ENCODE assay signal across 7 cellular contexts in genomic region chr6:422423-423061, GRCh38. TPM values are rescaled to one million over a fixed set of nuclear protein-coding genes. Genes with fewer than 3 reads are reported as not detected.
A peak's percentile ranks its signal among the peaks of the same experiment; 100 is the strongest.
DNase-seq lines count a peak whose midpoint lies in the region; ATAC-seq and TF ChIP-seq lines count a peak whose summit lies in the region.

No MANE protein-coding gene starts in this region.

- H3K4me1 Mint-ChIP-seq in activated CD4-positive, alpha-beta T cell treated with anti-CD3 and anti-CD28 coated beads, Interleukin-2, amount 10 ng/mL, durations not matched to agents 24 days and 14 days, result peaks cover 30% of the 10 kb centered on the region
- no peaks in the 10 kb centered on the region for H3K4me1 Mint-ChIP-seq in glutamatergic neuron (ENCODE audit: low read depth, unreplicated experiment)

- ATAC-seq in GM18907 (IDR thresholded peaks at IDR 0.05; ENCODE audit: unreplicated experiment) (peak; percentile 90), HG03108 (IDR thresholded peaks at IDR 0.05; ENCODE audit: unreplicated experiment) (peak; percentile 83), GM21717 (IDR thresholded peaks at IDR 0.05; ENCODE audit: unreplicated experiment) (no peak)

- peaks cover 4% of the 10 kb centered on the region for H3K36me3 Mint-ChIP-seq in activated CD4-positive, alpha-beta T cell treated with anti-CD3 and anti-CD28 coated beads, Interleukin-2, amount 10 ng/mL, durations not matched to agents 24 days and 14 days (ENCODE audit: low read depth)
- peaks cover 7% of the 10 kb centered on the region for H3K36me3 Mint-ChIP-seq in glutamatergic neuron (ENCODE audit: unreplicated experiment)

- intact Hi-C loops in activated CD4-positive, alpha-beta T cell treated with anti-CD3 and anti-CD28 coated beads, Interleukin-2, amount 10 ng/mL, durations not matched to agents 24 days and 14 days (cut with micrococcal nuclease), result loop anchor here (1.0 to 2.0 kb wide), 5 partner anchors 10 to 80 kb away; no protein-coding TSS in a partner anchor

- peak overlapping the region; percentile 91 for H3K27ac Mint-ChIP-seq in activated CD4-positive, alpha-beta T cell treated with anti-CD3 and anti-CD28 coated beads, Interleukin-2, amount 10 ng/mL, durations not matched to agents 24 days and 14 days
- H3K27ac Mint-ChIP-seq in glutamatergic neuron (ENCODE audit: unreplicated experiment), result no peak overlapping the region

- H3K4me3 Mint-ChIP-seq in activated CD4-positive, alpha-beta T cell treated with anti-CD3 and anti-CD28 coated beads, Interleukin-2, amount 10 ng/mL, durations not matched to agents 24 days and 14 days, result no peak overlapping the region
- H3K4me3 Mint-ChIP-seq in glutamatergic neuron (ENCODE audit: unreplicated experiment), result no peak overlapping the region

- no peak for TF ChIP-seq CTCF in glutamatergic neuron (IDR thresholded peaks at IDR 0.05; ENCODE audit: partially characterized antibody, unreplicated experiment)

- H3K9me3 Mint-ChIP-seq in activated CD4-positive, alpha-beta T cell treated with anti-CD3 and anti-CD28 coated beads, Interleukin-2, amount 10 ng/mL, durations not matched to agents 24 days and 14 days, result peaks cover 11% of the 10 kb centered on the region
- H3K9me3 Mint-ChIP-seq in glutamatergic neuron (ENCODE audit: unreplicated experiment), result peaks cover 5% of the 10 kb centered on the region

- no peaks in the 10 kb centered on the region for H3K27me3 Mint-ChIP-seq in activated CD4-positive, alpha-beta T cell treated with anti-CD3 and anti-CD28 coated beads, Interleukin-2, amount 10 ng/mL, durations not matched to agents 24 days and 14 days
- peaks cover 3% of the 10 kb centered on the region for H3K27me3 Mint-ChIP-seq in glutamatergic neuron (ENCODE audit: unreplicated experiment)

- DNase-seq in activated CD4-positive, alpha-beta T cell treated with anti-CD3 and anti-CD28 coated beads, Interleukin-2, amount 10 ng/mL, durations not matched to agents 24 days and 14 days, result peak; percentile 88
- DNase-seq in glomerular visceral epithelial cell (ENCODE audit: extremely low spot score) (peak; percentile 95), glutamatergic neuron (no peak), germinal center (ENCODE audit: low spot score) (no peak)

RNA-seq across cellular contexts. Expression of gene IRF4, which starts 31.0 kb away (rescaled TPM):
- 831 and 846 TPM in 2 replicates for total RNA-seq in activated CD4-positive, alpha-beta T cell treated with anti-CD3 and anti-CD28 coated beads, Interleukin-2, amount 10 ng/mL, durations not matched to agents 24 days and 14 days
- 0.37 TPM for total RNA-seq in glutamatergic neuron (ENCODE audit: unreplicated experiment)

Comparison
In these comparisons a context has a peak if more than half of its experiments do, and no peak if none do; other contexts are left out.
1. DNase-seq: peak in activated CD4-positive, alpha-beta T cell treated with anti-CD3 and anti-CD28 coated beads, Interleukin-2, amount 10 ng/mL, durations not matched to agents 24 days and 14 days (single experiment) and glomerular visceral epithelial cell (single experiment); none in glutamatergic neuron (single experiment) and germinal center (single experiment).
2. RNA of gene IRF4, which starts 31.0 kb away (total RNA-seq): 831 to 846 TPM in activated CD4-positive, alpha-beta T cell treated with anti-CD3 and anti-CD28 coated beads, Interleukin-2, amount 10 ng/mL, durations not matched to agents 24 days and 14 days; 0.37 TPM in glutamatergic neuron (single experiment); every median in the first group is over 100 times any median in the second.